Comparison of ENCODE assay signal across 9 cellular contexts in genomic region chr22:29716814-29717213, GRCh38. TPM values are rescaled to one million over a fixed set of nuclear protein-coding genes. Genes with fewer than 3 reads are reported as not detected.
A peak's percentile ranks its signal among the peaks of the same experiment; 100 is the strongest.
DNase-seq lines count a peak whose midpoint lies in the region; ATAC-seq and TF ChIP-seq lines count a peak whose summit lies in the region.
"Had no signal": no experiment of that assay in that cellular context is flagged by ENCODE, and none has a peak within 500 bp of the region (broad histone marks: within the 10 kb centered on the region; RNA-seq: fewer than 3 reads in every experiment).

No MANE protein-coding gene starts in this region.

- H3K4me3 Mint-ChIP-seq in endothelial cell (ENCODE audit: unreplicated experiment): no peak overlapping the region
- H3K4me3 Mint-ChIP-seq in T-helper 17 cell: no peak overlapping the region

- in situ Hi-C loops in G401 (cut with HindIII; ENCODE audit: low sequenced_read_pairs): no loop called here

- no peak for TF ChIP-seq CTCF in endothelial cell (IDR thresholded peaks at IDR 0.05; ENCODE audit: unreplicated experiment)

- H3K4me1 Mint-ChIP-seq in endothelial cell (ENCODE audit: unreplicated experiment) (no peaks in the 10 kb centered on the region), T-helper 17 cell (peaks cover 8% of the 10 kb centered on the region)

- no peak for ATAC-seq in T-helper 17 cell

- DNase-seq in activated CD8-positive, alpha-beta memory T cell treated with anti-CD3 and anti-CD28 coated beads, Interleukin-2, amount 50 U/mL, for 48 hours: peak; percentile 62
- no peak for DNase-seq in activated CD8-positive, alpha-beta memory T cell treated with anti-CD3 and anti-CD28 coated beads for 24 hours
- DNase-seq in RKO (ENCODE audit: low spot score) (peak; percentile 69), endothelial cell (ENCODE audit: low spot score) (peak; percentile 91), myocyte (ENCODE audit: low read depth) (peak; percentile 91), G401 (ENCODE audit: low spot score) (no peak), T-helper 17 cell (no peak), NCI-H2081 treated with DMSO at 0.1 percent for 48 hours (lab: John Stamatoyannopoulos, UW) (no peak)

- H3K27ac Mint-ChIP-seq in endothelial cell (ENCODE audit: unreplicated experiment) (no peak overlapping the region), T-helper 17 cell (no peak overlapping the region)

- H3K9me3 ChIP-seq in T-helper 17 cell (ENCODE audit: control insufficient read depth, low read length, poor library complexity, severe bottlenecking): no peaks in the 10 kb centered on the region
- H3K9me3 ChIP-seq: neutrophil had no signal

- H3K36me3 Mint-ChIP-seq in endothelial cell (ENCODE audit: low read depth, unreplicated experiment) (no peaks in the 10 kb centered on the region), T-helper 17 cell (ENCODE audit: low read depth) (peaks cover 3% of the 10 kb centered on the region)

- no peaks in the 10 kb centered on the region for H3K9me3 Mint-ChIP-seq in endothelial cell (ENCODE audit: unreplicated experiment)

- H3K27me3 Mint-ChIP-seq in endothelial cell (ENCODE audit: unreplicated experiment) (peaks cover 10% of the 10 kb centered on the region), T-helper 17 cell (peaks cover 69% of the 10 kb centered on the region)

RNA-seq across cellular contexts. Expression of gene CABP7, which starts 3.0 kb away (rescaled TPM):
- total RNA-seq in endothelial cell (ENCODE audit: unreplicated experiment): not detected
- 0.05 and 0.16 TPM in 2 replicates for total RNA-seq in myocyte
- 0.13 TPM for polyA plus RNA-seq in myocyte (2012)
- total RNA-seq in G401 (2014; rRNA removed; shearing (Covaris generic)): 1.5 and 2.8 TPM in 2 replicates
- total RNA-seq in T-helper 17 cell: under 1 TPM; 0.32 to 0.39 TPM

RNA-seq across cellular contexts. Expression of gene ZMAT5, which starts 50.0 kb away (rescaled TPM):
- total RNA-seq in endothelial cell (ENCODE audit: unreplicated experiment) (20.2 TPM), myocyte (37.8 and 44.5 TPM in 2 replicates), T-helper 17 cell (10 to 100 TPM; 11.8 to 14.2 TPM)
- polyA plus RNA-seq in myocyte (2012): 36.6 TPM
- 28.7 and 30.0 TPM in 2 replicates for total RNA-seq in G401 (2014; rRNA removed; shearing (Covaris generic))

RNA-seq across cellular contexts. Expression of gene UQCR10, which starts 50.4 kb away (rescaled TPM):
- total RNA-seq in endothelial cell (ENCODE audit: unreplicated experiment) (84.6 TPM), myocyte (106 and 140 TPM in 2 replicates), T-helper 17 cell (10 to 100 TPM; 31.9 to 36.8 TPM)
- 279 TPM for polyA plus RNA-seq in myocyte (2012)
- total RNA-seq in G401 (2014; rRNA removed; shearing (Covaris generic)): 114 and 138 TPM in 2 replicates

Comparison
In these comparisons a context has a peak if more than half of its experiments do, and no peak if none do; other contexts are left out.
1. DNase-seq: peak in activated CD8-positive, alpha-beta memory T cell treated with anti-CD3 and anti-CD28 coated beads, Interleukin-2, amount 50 U/mL, for 48 hours (single experiment), RKO (single experiment), endothelial cell (single experiment) and myocyte (single experiment); none in activated CD8-positive, alpha-beta memory T cell treated with anti-CD3 and anti-CD28 coated beads for 24 hours (single experiment), G401 (single experiment), T-helper 17 cell (0 of 3) and NCI-H2081 treated with DMSO at 0.1 percent for 48 hours (single experiment).